1 cellular context compared by ENCODE assay signal in genomic region chr5:176533390-176533789, GRCh38.
TF ChIP-seq lines count a peak whose summit lies in the region.

No MANE protein-coding gene starts in this region.

TF ChIP-seq in HEK293, 187 proteins besides CTCF, POLR2A, EP300 and RAD21 (continued from another document):
- TF ChIP-seq ZNF449 (tag by site-specific recombination; IDR thresholded peaks at IDR 0.05) (no peak), ZNF394 (tag by site-specific recombination; IDR thresholded peaks at IDR 0.05; ENCODE audit: borderline replicate concordance) (no peak), ZNF785 (tag by site-specific recombination; IDR thresholded peaks at IDR 0.05) (no peak), ZFP69B (tag by site-specific recombination; IDR thresholded peaks at IDR 0.05) (no peak)
